ENCODE assay signal across 12 cellular contexts in the genomic region with DNA sequence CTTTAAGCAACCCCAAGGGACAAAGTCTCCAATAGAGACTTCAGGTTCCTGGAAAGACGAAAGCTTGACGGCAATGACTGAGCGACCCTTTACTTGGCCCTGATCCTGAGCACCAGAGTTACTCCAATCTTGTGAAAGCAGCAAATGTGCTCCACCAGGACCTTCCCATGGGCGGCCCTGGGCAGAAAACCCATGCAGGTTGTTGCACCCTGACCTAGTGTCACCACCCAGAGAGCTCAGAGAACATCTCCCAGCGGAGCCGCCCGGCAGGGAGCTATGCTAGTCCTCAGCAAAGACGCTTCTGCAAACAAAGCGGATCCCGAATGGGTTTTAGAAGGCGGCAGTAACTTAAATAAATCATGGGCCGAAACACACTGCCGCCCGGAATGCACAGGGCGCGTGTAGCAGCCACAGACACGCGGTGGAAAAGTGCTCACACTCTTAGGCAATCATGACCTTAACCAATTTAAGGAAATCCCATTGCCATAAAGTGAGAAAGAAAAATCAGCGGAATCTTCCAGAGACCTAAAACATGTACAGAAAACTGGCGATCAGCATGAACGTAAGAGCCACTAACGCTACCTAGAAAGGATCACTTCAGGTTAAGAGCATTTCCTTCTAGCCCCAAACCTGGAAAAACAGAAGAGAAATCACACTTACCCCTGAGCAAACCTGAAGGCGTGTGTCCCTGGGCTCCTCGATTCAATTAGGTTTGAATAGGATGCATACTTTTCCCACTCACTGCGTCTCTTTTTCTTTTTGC. TPM values are rescaled to one million over a fixed set of nuclear protein-coding genes. Genes with fewer than 3 reads are reported as not detected.
DNase-seq lines count a peak whose midpoint lies in the region; ATAC-seq and TF ChIP-seq lines count a peak whose summit lies in the region.
"Had no signal": no experiment of that assay in that cellular context is flagged by ENCODE, and none has a peak within 500 bp of the region (broad histone marks: within the 10 kb centered on the region; RNA-seq: fewer than 3 reads in every experiment).

No MANE protein-coding gene starts in this region.

- H3F3A ChIP-seq in GM23248 (ENCODE audit: insufficient read depth) (peaks cover 65% of the 10 kb centered on the region), smooth muscle cell (ENCODE audit: low read depth) (peaks cover 60% of the 10 kb centered on the region)

- peak overlapping the region; percentile 99 for H3K4me2 ChIP-seq in GM23248 (ENCODE audit: unreplicated experiment)
- peak overlapping the region; percentile 98 for H3K4me2 ChIP-seq in smooth muscle cell
- H3K4me2 ChIP-seq: BLaER1 treated with 17β-estradiol and CSF1 and Interleukin-3, amounts not matched to agents 10 nM and 100 nM had no signal

- DNase-seq in GM23248 (peak; percentile 69), choroid plexus epithelial cell (ENCODE audit: low read depth) (peak; percentile 63), right lobe of liver (no peak), smooth muscle cell (lab: John Stamatoyannopoulos, UW; ENCODE audit: unreplicated experiment) (no peak), NCI-H524 treated with DMSO at 0.1 percent for 48 hours (lab: John Stamatoyannopoulos, UW) (no peak), GM13976 (ENCODE audit: low spot score) (no peak), activated gamma-delta T cell (lab: John Stamatoyannopoulos, UW) (no peak)
- DNase-seq: activated T-cell treated with anti-CD3 and anti-CD28 coated beads, Interleukin-2, amount 50 U/mL, for 72 hours; central memory CD4-positive, alpha-beta T cell had no signal

- H3K36me3 ChIP-seq in GM23248 (ENCODE audit: low read depth) = no peaks in the 10 kb centered on the region; the same call in 1 of the 2 replicates
- no peaks in the 10 kb centered on the region for H3K36me3 ChIP-seq in right lobe of liver
- no peaks in the 10 kb centered on the region for H3K36me3 ChIP-seq in smooth muscle cell (ENCODE audit: low read depth)
- H3K36me3 ChIP-seq: BLaER1 treated with 17β-estradiol and CSF1 and Interleukin-3, amounts not matched to agents 10 nM and 100 nM had no signal

- no peak for TF ChIP-seq POLR2A in right lobe of liver (IDR thresholded peaks at IDR 0.05)

- H3K9me2 ChIP-seq in GM23248 (ENCODE audit: insufficient read depth) = no peaks in the 10 kb centered on the region

- H3K9me3 ChIP-seq in GM23248 (ENCODE audit: low read depth) (no peaks in the 10 kb centered on the region), right lobe of liver (no peaks in the 10 kb centered on the region), smooth muscle cell (replicated peaks; ENCODE audit: low read depth) (no peaks in the 10 kb centered on the region)
- H3K9me3 ChIP-seq: BLaER1 treated with 17β-estradiol and CSF1 and Interleukin-3, amounts not matched to agents 10 nM and 100 nM had no signal

- peak in 1 of 4 donors; percentile 26 for ATAC-seq in right lobe of liver
- no peak for ATAC-seq in HG02678 (IDR thresholded peaks at IDR 0.05; ENCODE audit: unreplicated experiment)
- ATAC-seq: activated T-cell treated with anti-CD3 and anti-CD28 coated beads, Interleukin-2, amount 50 U/mL, for 72 hours had no signal

- H3K4me1 ChIP-seq in GM23248 (ENCODE audit: insufficient read depth) = peaks cover 22% of the 10 kb centered on the region
- no peaks in the 10 kb centered on the region for H3K4me1 ChIP-seq in right lobe of liver
- peaks cover 4% of the 10 kb centered on the region for H3K4me1 ChIP-seq in smooth muscle cell (ENCODE audit: low read depth)

- H3K4me3 ChIP-seq in GM23248 = peak overlapping the region; percentile 98
- H3K4me3 ChIP-seq in choroid plexus epithelial cell (ENCODE audit: low read depth, low read length) = peak overlapping the region; percentile 92
- peak overlapping the region; percentile 12 to 32 (median 27) for H3K4me3 ChIP-seq in right lobe of liver
- H3K4me3 ChIP-seq in smooth muscle cell = peak overlapping the region; percentile 79
- H3K4me3 ChIP-seq: BLaER1 treated with 17β-estradiol and CSF1 and Interleukin-3, amounts not matched to agents 10 nM and 100 nM had no signal

- no peak overlapping the region for H2AFZ ChIP-seq in GM23248
- H2AFZ ChIP-seq in smooth muscle cell (ENCODE audit: low read depth) = no peak overlapping the region

- no peak for TF ChIP-seq CTCF in choroid plexus epithelial cell (conservative IDR thresholded peaks at IDR 0.05; ENCODE audit: low read depth, low read length)
- TF ChIP-seq CTCF in right lobe of liver (IDR thresholded peaks at IDR 0.05) = no peak
- no peak for TF ChIP-seq CTCF in smooth muscle cell (IDR thresholded peaks at IDR 0.05; ENCODE audit: borderline replicate concordance, insufficient read depth, poor library complexity, severe bottlenecking)
- no peak for TF ChIP-seq CTCF in GM13976 (IDR thresholded peaks at IDR 0.05; ENCODE audit: borderline replicate concordance, control extremely low read depth, extremely low read depth, insufficient read depth, missing control alignments)

- no peaks in the 10 kb centered on the region for H4K20me1 ChIP-seq in GM23248 (ENCODE audit: insufficient read depth)
- peaks cover 65% of the 10 kb centered on the region for H4K20me1 ChIP-seq in smooth muscle cell (ENCODE audit: low read depth)
- H4K20me1 ChIP-seq: BLaER1 treated with 17β-estradiol and CSF1 and Interleukin-3, amounts not matched to agents 10 nM and 100 nM had no signal

- 1 to 2% methylated on average over 24 to 25 of the region's 25 CpGs for WGBS in GM23248 (ENCODE audit: low coverage in 1 of 2, low lambda C conversion rate in 2 of 2, missing lambda C conversion rate in 2 of 2), 2 experiments
- 67% methylated on average over 18 of the region's 25 CpGs for WGBS in right lobe of liver (ENCODE audit: insufficient coverage, low coverage, low lambda C conversion rate, missing lambda C conversion rate)
- 35% methylated on average over 25 of the region's 25 CpGs for WGBS in smooth muscle cell (ENCODE audit: low lambda C conversion rate)

- H3K9ac ChIP-seq in GM23248 (peak overlapping the region; percentile 100), smooth muscle cell (ENCODE audit: low read depth) (peak overlapping the region; percentile 81)
- H3K9ac ChIP-seq: BLaER1 treated with 17β-estradiol and CSF1 and Interleukin-3, amounts not matched to agents 10 nM and 100 nM had no signal

- in situ Hi-C loops in GM23248 (cut with MboI) (no loop called here), GM13976 (cut with MboI; ENCODE audit: low sequenced_read_pairs, unreplicated experiment) (no loop called here)

- H3K27me3 ChIP-seq in GM23248 (replicated peaks; ENCODE audit: insufficient read depth) = no peaks in the 10 kb centered on the region
- H3K27me3 ChIP-seq in right lobe of liver = no peaks in the 10 kb centered on the region
- H3K27me3 ChIP-seq in smooth muscle cell (ENCODE audit: low read depth) = no peaks in the 10 kb centered on the region
- H3K27me3 ChIP-seq: BLaER1 treated with 17β-estradiol and CSF1 and Interleukin-3, amounts not matched to agents 10 nM and 100 nM had no signal

- intact Hi-C loops in right lobe of liver (cut with DNase I) = loop anchor here (10.0 kb wide), 2 partner anchors 249 to 259 kb away; no protein-coding TSS in a partner anchor

- H3K79me2 ChIP-seq in GM23248 (ENCODE audit: insufficient read depth) (peaks cover 75% of the 10 kb centered on the region), smooth muscle cell (ENCODE audit: low read depth) (peaks cover 93% of the 10 kb centered on the region)

- H3K27ac ChIP-seq in GM23248 (peak overlapping the region; percentile 99), right lobe of liver (peak overlapping the region; percentile 10 to 60 (median 29)), smooth muscle cell (ENCODE audit: low read depth) (peak overlapping the region; percentile 86)
- H3K27ac ChIP-seq: BLaER1 treated with 17β-estradiol and CSF1 and Interleukin-3, amounts not matched to agents 10 nM and 100 nM; VCaP had no signal

RNA-seq across cellular contexts. Expression of a gene that starts 0.5 kb away (rescaled TPM):
- total RNA-seq in GM23248 (2014; rRNA removed; shearing (Covaris generic)) = 1,362 and 1,653 TPM in 2 replicates
- 344 and 350 TPM in 2 replicates for polyA plus RNA-seq in GM23248 (2016; fragmentation: Nextera tagmentation; extraction: Ambion mirVana)
- total RNA-seq in right lobe of liver = 10 to 100 TPM in 3 of 6 experiments, 1 to 10 TPM in 3; 4.5 to 21.1 (median 8.8) TPM
- 1,708 and 1,938 TPM in 2 replicates for total RNA-seq in smooth muscle cell
- 643 and 888 TPM in 2 replicates for polyA plus RNA-seq in smooth muscle cell

Comparison
In these comparisons a context has a peak if more than half of its experiments do, and no peak if none do; other contexts are left out.
1. DNase-seq: peak in GM23248 (single experiment) and choroid plexus epithelial cell (single experiment); none in right lobe of liver (0 of 3), smooth muscle cell (single experiment), NCI-H524 treated with DMSO at 0.1 percent for 48 hours (single experiment), GM13976 (single experiment) and activated gamma-delta T cell (single experiment).
2. H3K27ac ChIP-seq: peak in every context shown above with its lines; median percentile 99 in GM23248; 86 in smooth muscle cell; 29 in right lobe of liver.
3. H3K4me3 ChIP-seq: peak in every context shown above with its lines; median percentile 98 in GM23248; 92 in choroid plexus epithelial cell; 79 in smooth muscle cell; 27 in right lobe of liver.
4. RNA of a gene that starts 0.5 kb away (total RNA-seq): 1,708 to 1,938 TPM in smooth muscle cell and 1,362 to 1,653 TPM in GM23248; 4.5 to 21.1 TPM in right lobe of liver; every median in the first group is over 10 times any median in the second.